35 cellular contexts compared by ENCODE assay signal in the genomic region with DNA sequence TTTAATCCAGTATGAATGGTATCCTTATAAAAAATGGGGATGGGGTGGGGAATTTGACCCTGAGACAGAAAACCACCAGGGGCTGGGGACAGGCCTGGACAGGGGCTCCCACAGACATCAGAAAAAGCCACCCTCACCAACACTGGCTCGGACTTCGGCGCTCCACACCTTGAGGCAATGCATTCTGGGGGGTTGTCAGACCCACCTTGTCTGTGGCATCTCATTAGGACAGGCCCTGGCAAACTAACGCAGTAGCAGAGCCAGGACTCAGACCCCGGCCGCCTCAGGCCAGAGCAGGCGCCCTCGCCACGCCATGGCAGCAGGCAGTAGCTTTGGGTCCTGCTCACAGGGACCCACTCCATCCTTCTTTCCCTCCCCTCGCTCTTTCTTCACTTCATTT.
"Had no signal": no experiment of that assay in that cellular context is flagged by ENCODE, and none has a peak within 500 bp of the region (broad histone marks: within the 10 kb centered on the region; RNA-seq: fewer than 3 reads in every experiment).

No MANE protein-coding gene starts in this region.

- H3K27ac Mint-ChIP-seq: activated B cell treated with CpG ODN at 0.5 μM for 24 hours; activated CD4-positive, alpha-beta memory T cell treated with anti-CD3 and anti-CD28 coated beads for 36 hours; activated CD4-positive, alpha-beta T cell treated with anti-CD3 and anti-CD28 coated beads, Interleukin-2, amount 10 ng/mL, durations not matched to agents 24 days and 14 days; activated CD8-positive, alpha-beta T cell treated with anti-CD3 and anti-CD28 coated beads for 36 hours; activated naive CD4-positive, alpha-beta T cell treated with anti-CD3 and anti-CD28 coated beads for 36 hours; activated naive CD4-positive, alpha-beta T cell treated with anti-CD3 and anti-CD28 coated beads, Interleukin-2, amount 50 U/mL, for 72 hours; activated naive CD8-positive, alpha-beta T cell treated with anti-CD3 and anti-CD28 coated beads for 36 hours; activated T-helper 1 cell treated with anti-CD3 and anti-CD28 coated beads, Interleukin-12 subunit alpha, Interleukin-12 subunit beta, Interleukin-2, Interleukin-4 antibody, amounts not matched to agents 30 ng/mL and 10 ng/mL and 1 ng/mL, durations not matched to agents 14 hours and 24 hours and 36 hours; activated T-helper 17 cell treated with anti-CD3 and anti-CD28 coated beads, Interleukin-2, amount 50 U/mL, for 72 hours; T-helper 1 cell treated with Interleukin-12 subunit alpha and Interleukin-12 subunit beta and Interleukin-4 antibody, amounts not matched to agents 30 μg/mL and 1 μg/mL, for 36 hours; T-helper 2 cell treated with Interferon-gamma antibody and Interleukin-4, amounts not matched to agents 5 μg/mL and 100 μg/mL, for 36 hours had no signal

- H3K4me1 Mint-ChIP-seq: activated B cell treated with CpG ODN at 0.5 μM for 24 hours; activated CD4-positive, alpha-beta T cell treated with anti-CD3 and anti-CD28 coated beads, Interleukin-2, amount 10 ng/mL, durations not matched to agents 24 days and 14 days; activated naive CD8-positive, alpha-beta T cell treated with anti-CD3 and anti-CD28 coated beads for 36 hours; activated T-helper 17 cell treated with anti-CD3 and anti-CD28 coated beads, Interleukin-2, amount 50 U/mL, for 72 hours had no signal

- H3K4me3 ChIP-seq: adrenal gland, body of pancreas, breast epithelium had no signal

- ATAC-seq: activated CD8-positive, alpha-beta T cell treated with anti-CD3 and anti-CD28 coated beads for 36 hours; activated naive CD4-positive, alpha-beta T cell treated with anti-CD3 and anti-CD28 coated beads, Interleukin-2, amount 50 U/mL, for 72 hours; activated T-cell treated with anti-CD3 and anti-CD28 coated beads, Interleukin-2, amount 50 U/mL, for 4 hours; activated T-cell treated with anti-CD3 and anti-CD28 coated beads, Interleukin-2, amount 50 U/mL, for 72 hours; activated T-helper 17 cell treated with anti-CD3 and anti-CD28 coated beads, Interleukin-2, amount 50 U/mL, for 72 hours had no signal

- H3K4me3 Mint-ChIP-seq: activated B cell treated with CpG ODN at 0.5 μM for 24 hours; activated CD4-positive, alpha-beta memory T cell treated with anti-CD3 and anti-CD28 coated beads for 36 hours; activated CD4-positive, alpha-beta T cell treated with anti-CD3 and anti-CD28 coated beads, Interleukin-2, amount 10 ng/mL, durations not matched to agents 24 days and 14 days; activated CD8-positive, alpha-beta T cell treated with anti-CD3 and anti-CD28 coated beads for 36 hours; activated naive CD4-positive, alpha-beta T cell treated with anti-CD3 and anti-CD28 coated beads for 36 hours; activated naive CD8-positive, alpha-beta T cell treated with anti-CD3 and anti-CD28 coated beads for 36 hours; activated T-cell treated with anti-CD3 and anti-CD28 coated beads, Interleukin-2, amount 50 U/mL, for 4 hours; activated T-cell treated with anti-CD3 and anti-CD28 coated beads, Interleukin-2, amount 50 U/mL, for 72 hours; activated T-helper 1 cell treated with anti-CD3 and anti-CD28 coated beads, Interleukin-12 subunit alpha, Interleukin-12 subunit beta, Interleukin-2, Interleukin-4 antibody, amounts not matched to agents 30 ng/mL and 10 ng/mL and 1 ng/mL, durations not matched to agents 14 hours and 24 hours and 36 hours; activated T-helper 17 cell treated with anti-CD3 and anti-CD28 coated beads, Interleukin-2, amount 50 U/mL, for 72 hours; T-helper 1 cell treated with Interleukin-12 subunit alpha and Interleukin-12 subunit beta and Interleukin-4 antibody, amounts not matched to agents 30 μg/mL and 1 μg/mL, for 36 hours; T-helper 2 cell treated with Interferon-gamma antibody and Interleukin-4, amounts not matched to agents 5 μg/mL and 100 μg/mL, for 36 hours had no signal

- H3K9me3 ChIP-seq: adrenal gland, body of pancreas, breast epithelium had no signal

- H3K27me3 ChIP-seq: adrenal gland, body of pancreas, brain microvascular endothelial cell, breast epithelium had no signal

- H3K9me3 Mint-ChIP-seq: activated B cell treated with CpG ODN at 0.5 μM for 24 hours; activated CD4-positive, alpha-beta memory T cell treated with anti-CD3 and anti-CD28 coated beads for 36 hours; activated CD4-positive, alpha-beta T cell treated with anti-CD3 and anti-CD28 coated beads, Interleukin-2, amount 10 ng/mL, durations not matched to agents 24 days and 14 days; activated CD8-positive, alpha-beta T cell treated with anti-CD3 and anti-CD28 coated beads for 36 hours; activated naive CD4-positive, alpha-beta T cell treated with anti-CD3 and anti-CD28 coated beads for 36 hours; activated naive CD4-positive, alpha-beta T cell treated with anti-CD3 and anti-CD28 coated beads, Interleukin-2, amount 50 U/mL, for 72 hours; activated naive CD8-positive, alpha-beta T cell treated with anti-CD3 and anti-CD28 coated beads for 36 hours; activated T-cell treated with anti-CD3 and anti-CD28 coated beads, Interleukin-2, amount 50 U/mL, for 4 hours; activated T-cell treated with anti-CD3 and anti-CD28 coated beads, Interleukin-2, amount 50 U/mL, for 72 hours; activated T-helper 1 cell treated with anti-CD3 and anti-CD28 coated beads, Interleukin-12 subunit alpha, Interleukin-12 subunit beta, Interleukin-2, Interleukin-4 antibody, amounts not matched to agents 30 ng/mL and 10 ng/mL and 1 ng/mL, durations not matched to agents 14 hours and 24 hours and 36 hours; activated T-helper 17 cell treated with anti-CD3 and anti-CD28 coated beads, Interleukin-2, amount 50 U/mL, for 72 hours; T-helper 1 cell treated with Interleukin-12 subunit alpha and Interleukin-12 subunit beta and Interleukin-4 antibody, amounts not matched to agents 30 μg/mL and 1 μg/mL, for 36 hours; T-helper 2 cell treated with Interferon-gamma antibody and Interleukin-4, amounts not matched to agents 5 μg/mL and 100 μg/mL, for 36 hours had no signal

- H3K27ac ChIP-seq: body of pancreas, brain microvascular endothelial cell, breast epithelium, VCaP had no signal

- H3K36me3 ChIP-seq: adrenal gland, brain microvascular endothelial cell, breast epithelium had no signal

- DNase-seq: activated B cell treated with CpG ODN at 0.5 μM for 24 hours; activated CD4-positive, alpha-beta memory T cell treated with anti-CD3 and anti-CD28 coated beads for 36 hours; activated CD4-positive, alpha-beta T cell treated with anti-CD3 and anti-CD28 coated beads for 4 hours; activated CD4-positive, alpha-beta T cell treated with anti-CD3 and anti-CD28 coated beads, Interleukin-2, amount 10 ng/mL, durations not matched to agents 24 days and 14 days; activated CD4-positive, alpha-beta T cell treated with anti-CD3 and anti-CD28 coated beads, Interleukin-2, amount 50 U/mL, for 1 hour; activated CD4-positive, alpha-beta T cell treated with anti-CD3 and anti-CD28 coated beads, Interleukin-2, amount 50 U/mL, for 4 hours; activated CD4-positive, CD25-positive, alpha-beta regulatory T cell treated with anti-CD3 and anti-CD28 coated beads, Interleukin-2, amount 50 U/mL, for 72 hours; activated CD8-positive, alpha-beta memory T cell treated with anti-CD3 and anti-CD28 coated beads, Interleukin-2, amount 50 U/mL, for 4 hours; activated CD8-positive, alpha-beta T cell treated with anti-CD3 and anti-CD28 coated beads for 36 hours; activated effector memory CD4-positive, alpha-beta T cell treated with anti-CD3 and anti-CD28 coated beads, Interleukin-2, amount 50 U/mL, for 16 hours; activated gamma-delta T cell treated with Interleukin-2 at 50 U/mL for 16 hours; activated naive CD4-positive, alpha-beta T cell; activated naive CD4-positive, alpha-beta T cell treated with anti-CD3 and anti-CD28 coated beads for 36 hours; activated naive CD4-positive, alpha-beta T cell treated with anti-CD3 and anti-CD28 coated beads, Interleukin-2, amount 50 U/mL, for 16 hours; activated naive CD8-positive, alpha-beta T cell treated with anti-CD3 and anti-CD28 coated beads for 36 hours; activated T-cell treated with anti-CD3 and anti-CD28 coated beads for 4 hours; activated T-cell treated with anti-CD3 and anti-CD28 coated beads, Interleukin-2, amount 50 U/mL, for 1 hour; activated T-cell treated with anti-CD3 and anti-CD28 coated beads, Interleukin-2, amount 50 U/mL, for 4 hours; activated T-cell treated with anti-CD3 and anti-CD28 coated beads, Interleukin-2, amount 50 U/mL, for 72 hours; amniotic stem cell; aorta; body of pancreas; brain microvascular endothelial cell; central memory CD4-positive, alpha-beta T cell; T-helper 1 cell; T-helper 2 cell; T-helper 9 cell had no signal

- H3K36me3 Mint-ChIP-seq: activated CD4-positive, alpha-beta memory T cell treated with anti-CD3 and anti-CD28 coated beads for 36 hours; activated naive CD4-positive, alpha-beta T cell treated with anti-CD3 and anti-CD28 coated beads, Interleukin-2, amount 50 U/mL, for 72 hours; activated naive CD8-positive, alpha-beta T cell treated with anti-CD3 and anti-CD28 coated beads for 36 hours had no signal
